Comparison of ENCODE assay signal across 15 cellular contexts in genomic region chr20:50805349-50805684, GRCh38. TPM values are rescaled to one million over a fixed set of nuclear protein-coding genes. Genes with fewer than 3 reads are reported as not detected.
DNase-seq lines count a peak whose midpoint lies in the region; ATAC-seq and TF ChIP-seq lines count a peak whose summit lies in the region.
"Had no signal": no experiment of that assay in that cellular context is flagged by ENCODE, and none has a peak within 500 bp of the region (broad histone marks: within the 10 kb centered on the region; RNA-seq: fewer than 3 reads in every experiment).

No MANE protein-coding gene starts in this region.

- POLR2A ChIA-PET in activated CD8-positive, alpha-beta T cell treated with anti-CD3 and anti-CD28 coated beads for 36 hours (lab: Charles Lee): interaction anchor here (1.4 to 2.1 kb wide), 3 partner anchors 9 to 123 kb away, joined by 6 to 11 read pairs (median 7); partner anchors contain the start of gene BCAS4

- no peaks in the 10 kb centered on the region for H3K9me3 Mint-ChIP-seq in T-helper 2 cell treated with Interferon-gamma antibody and Interleukin-4, amounts not matched to agents 5 μg/mL and 100 μg/mL, for 36 hours
- no peaks in the 10 kb centered on the region for H3K9me3 Mint-ChIP-seq in activated CD8-positive, alpha-beta T cell treated with anti-CD3 and anti-CD28 coated beads for 36 hours
- H3K9me3 Mint-ChIP-seq in natural killer cell: no peaks in the 10 kb centered on the region

- peak overlapping the region; percentile 89 for H3K27ac Mint-ChIP-seq in T-helper 2 cell treated with Interferon-gamma antibody and Interleukin-4, amounts not matched to agents 5 μg/mL and 100 μg/mL, for 36 hours
- peak overlapping the region; percentile 95 for H3K27ac Mint-ChIP-seq in activated CD8-positive, alpha-beta T cell treated with anti-CD3 and anti-CD28 coated beads for 36 hours
- H3K27ac Mint-ChIP-seq in natural killer cell: peak overlapping the region; percentile 83 to 87

- H3K4me1 Mint-ChIP-seq in T-helper 2 cell treated with Interferon-gamma antibody and Interleukin-4, amounts not matched to agents 5 μg/mL and 100 μg/mL, for 36 hours (ENCODE audit: low read depth): peaks cover 21% of the 10 kb centered on the region
- peaks cover 42% of the 10 kb centered on the region for H3K4me1 Mint-ChIP-seq in activated CD8-positive, alpha-beta T cell treated with anti-CD3 and anti-CD28 coated beads for 36 hours (ENCODE audit: low read depth)
- H3K4me1 Mint-ChIP-seq in natural killer cell: peaks cover 21 to 23% of the 10 kb centered on the region in 2 donors

- CTCF ChIA-PET in activated CD8-positive, alpha-beta T cell treated with anti-CD3 and anti-CD28 coated beads for 36 hours (lab: Charles Lee): interaction anchor here (0.8 to 2.0 kb wide), 4 partner anchors 11 to 141 kb away, joined by 3 to 13 read pairs (median 4); partner anchors contain the start of gene BCAS4

- peak; percentile 8 for ATAC-seq in GM18502 (IDR thresholded peaks at IDR 0.05; ENCODE audit: poor library complexity, unreplicated experiment)
- ATAC-seq in activated CD8-positive, alpha-beta T cell treated with anti-CD3 and anti-CD28 coated beads for 36 hours: no peak
- ATAC-seq in natural killer cell: no peak
- no peak for ATAC-seq in GM21367 (IDR thresholded peaks at IDR 0.05; ENCODE audit: unreplicated experiment)
- ATAC-seq in HG03045 (IDR thresholded peaks at IDR 0.05; ENCODE audit: unreplicated experiment): no peak

- no peaks in the 10 kb centered on the region for H3K27me3 Mint-ChIP-seq in T-helper 2 cell treated with Interferon-gamma antibody and Interleukin-4, amounts not matched to agents 5 μg/mL and 100 μg/mL, for 36 hours (ENCODE audit: low read depth)
- no peaks in the 10 kb centered on the region for H3K27me3 Mint-ChIP-seq in activated CD8-positive, alpha-beta T cell treated with anti-CD3 and anti-CD28 coated beads for 36 hours
- H3K27me3 Mint-ChIP-seq in natural killer cell (ENCODE audit: low read depth in 2 of 2): no peaks in the 10 kb centered on the region

- no peaks in the 10 kb centered on the region for H3K36me3 Mint-ChIP-seq in T-helper 2 cell treated with Interferon-gamma antibody and Interleukin-4, amounts not matched to agents 5 μg/mL and 100 μg/mL, for 36 hours (ENCODE audit: low read depth)
- H3K36me3 Mint-ChIP-seq in activated CD8-positive, alpha-beta T cell treated with anti-CD3 and anti-CD28 coated beads for 36 hours (ENCODE audit: low read depth): peaks cover 2% of the 10 kb centered on the region
- no peaks in the 10 kb centered on the region for H3K36me3 Mint-ChIP-seq in natural killer cell

- intact Hi-C loops in activated CD8-positive, alpha-beta T cell treated with anti-CD3 and anti-CD28 coated beads for 36 hours (cut with micrococcal nuclease): no loop called here
- intact Hi-C loops in natural killer cell (cut with micrococcal nuclease): no loop called here

- no peak for DNase-seq in T-helper 2 cell treated with Interferon-gamma antibody and Interleukin-4, amounts not matched to agents 5 μg/mL and 100 μg/mL, for 36 hours (ENCODE audit: low spot score)
- DNase-seq in T-helper 2 cell (no peak), natural killer cell (no peak)
- no peak for DNase-seq in activated CD8-positive, alpha-beta T cell treated with anti-CD3 and anti-CD28 coated beads for 36 hours
- no peak for DNase-seq in stimulated activated CD4-positive, alpha-beta T cell treated with anti-CD3 and anti-CD28 coated beads, Interleukin-15, amount 100 ng/mL, for 24 hours
- DNase-seq: 8988T; dorsolateral prefrontal cortex; mesenchymal stem cell; NCI-H774; RPMI8226; stimulated activated CD4-positive, alpha-beta T cell treated with anti-CD3 and anti-CD28 coated beads, Interleukin-2, amount 100 ng/mL, for 24 hours; thyroid gland had no signal

- TF ChIP-seq CTCF in activated CD8-positive, alpha-beta T cell treated with anti-CD3 and anti-CD28 coated beads for 36 hours (IDR thresholded peaks at IDR 0.05): no peak
- no peak for TF ChIP-seq CTCF in natural killer cell (IDR thresholded peaks at IDR 0.05)

- H3K4me3 Mint-ChIP-seq in T-helper 2 cell treated with Interferon-gamma antibody and Interleukin-4, amounts not matched to agents 5 μg/mL and 100 μg/mL, for 36 hours: peak overlapping the region; percentile 54
- H3K4me3 Mint-ChIP-seq in activated CD8-positive, alpha-beta T cell treated with anti-CD3 and anti-CD28 coated beads for 36 hours: peak overlapping the region; percentile 69
- peak overlapping the region; percentile 81 for H3K4me3 Mint-ChIP-seq in natural killer cell

RNA-seq across cellular contexts. Expression of gene BCAS4, which starts 10.5 kb away (rescaled TPM):
- total RNA-seq in activated CD8-positive, alpha-beta T cell treated with anti-CD3 and anti-CD28 coated beads for 36 hours: 10 to 100 TPM; 27.3 to 31.7 TPM
- 10 to 100 TPM in 2 of 3 donors, 1 to 10 TPM in 1; 7.7 to 13.5 (median 10.5) TPM for total RNA-seq in natural killer cell
